24 cellular contexts compared by ENCODE assay signal in genomic region chr4:38582445-38582844, GRCh38.
A peak's percentile ranks its signal among the peaks of the same experiment; 100 is the strongest.
DNase-seq lines count a peak whose midpoint lies in the region; ATAC-seq and TF ChIP-seq lines count a peak whose summit lies in the region.
"Had no signal": no experiment of that assay in that cellular context is flagged by ENCODE, and none has a peak within 500 bp of the region (broad histone marks: within the 10 kb centered on the region; RNA-seq: fewer than 3 reads in every experiment).

No MANE protein-coding gene starts in this region.

- no peaks in the 10 kb centered on the region for H3K4me1 ChIP-seq in body of pancreas
- H3K4me1 ChIP-seq: prostate gland had no signal

- WGBS in body of pancreas, 2 donors = 65 to 76% methylated on average over 1 of the region's 1 CpG

- TF ChIP-seq POLR2A in body of pancreas (IDR thresholded peaks at IDR 0.05) = no peak

- H3K9me3 ChIP-seq in body of pancreas = no peaks in the 10 kb centered on the region
- H3K9me3 ChIP-seq: A549, neutrophil, prostate gland had no signal

- DNase-seq in left ventricle myocardium superior (no peak), cardiac septum (ENCODE audit: low spot score) (no peak), body of pancreas (peak in 1 of 4 donors; percentile 16), pons (ENCODE audit: low spot score) (peak; percentile 31), NCI-H2196 treated with DMSO at 0.1 percent for 48 hours (lab: John Stamatoyannopoulos, UW; ENCODE audit: unreplicated experiment) (no peak), iPS-NIHi7 (ENCODE audit: extremely low spot score) (no peak)
- DNase-seq: activated CD4-positive, alpha-beta memory T cell treated with anti-CD3 and anti-CD28 coated beads, Interleukin-2, amount 10 ng/mL, durations not matched to agents 7 days and 5 days; activated CD4-positive, CD25-positive, alpha-beta regulatory T cell treated with anti-CD3 and anti-CD28 coated beads, Interleukin-2, amount 50 U/mL, for 72 hours; activated CD8-positive, alpha-beta memory T cell treated with anti-CD3 and anti-CD28 coated beads, Interleukin-2, amount 50 U/mL, for 4 hours; amniotic stem cell; DMS 273 treated with DMSO at 0.1 percent for 48 hours; foreskin melanocyte; GOT3; HFFc6; NCI-H146; NCI-H2107; NCI-H446; stimulated activated naive CD4-positive, alpha-beta T cell had no signal

- H3K36me3 ChIP-seq in body of pancreas (replicated peaks in 1 of 2; ENCODE audit: insufficient read depth in 1 of 2, low read depth in 2 of 2) = no peaks in the 10 kb centered on the region
- H3K36me3 ChIP-seq: neutrophil, prostate gland had no signal

- H3K4me3 ChIP-seq in body of pancreas = no peak overlapping the region
- H3K4me3 ChIP-seq: A549, prostate gland, SK-N-MC had no signal

- peak; percentile 36 for ATAC-seq in left ventricle myocardium superior
- ATAC-seq in body of pancreas = peak; percentile 18
- ATAC-seq in HG02970 (IDR thresholded peaks at IDR 0.05; ENCODE audit: low FRiP score, unreplicated experiment) = no peak
- ATAC-seq in GM21423 (IDR thresholded peaks at IDR 0.05; ENCODE audit: unreplicated experiment) = no peak
- ATAC-seq: A549 had no signal

- no peak for TF ChIP-seq CTCF in body of pancreas (IDR thresholded peaks at IDR 0.05)

- no peak overlapping the region for H3K27ac ChIP-seq in body of pancreas
- H3K27ac ChIP-seq: A549, neutrophil, prostate gland, SK-N-MC had no signal

- H3K27me3 ChIP-seq in body of pancreas = no peaks in the 10 kb centered on the region
- H3K27me3 ChIP-seq: neutrophil had no signal

- intact Hi-C loops in left ventricle myocardium superior (cut with micrococcal nuclease) (no loop called here), cardiac septum (cut with DNase I) (no loop called here), body of pancreas (cut with DNase I) (no loop called here)

Comparison
In these comparisons a context has a peak if more than half of its experiments do, and no peak if none do; other contexts are left out.
1. ATAC-seq: peak in left ventricle myocardium superior (single experiment) and body of pancreas (single experiment); none in HG02970 (single experiment) and GM21423 (single experiment).